14 cellular contexts compared by ENCODE assay signal in the genomic region with DNA sequence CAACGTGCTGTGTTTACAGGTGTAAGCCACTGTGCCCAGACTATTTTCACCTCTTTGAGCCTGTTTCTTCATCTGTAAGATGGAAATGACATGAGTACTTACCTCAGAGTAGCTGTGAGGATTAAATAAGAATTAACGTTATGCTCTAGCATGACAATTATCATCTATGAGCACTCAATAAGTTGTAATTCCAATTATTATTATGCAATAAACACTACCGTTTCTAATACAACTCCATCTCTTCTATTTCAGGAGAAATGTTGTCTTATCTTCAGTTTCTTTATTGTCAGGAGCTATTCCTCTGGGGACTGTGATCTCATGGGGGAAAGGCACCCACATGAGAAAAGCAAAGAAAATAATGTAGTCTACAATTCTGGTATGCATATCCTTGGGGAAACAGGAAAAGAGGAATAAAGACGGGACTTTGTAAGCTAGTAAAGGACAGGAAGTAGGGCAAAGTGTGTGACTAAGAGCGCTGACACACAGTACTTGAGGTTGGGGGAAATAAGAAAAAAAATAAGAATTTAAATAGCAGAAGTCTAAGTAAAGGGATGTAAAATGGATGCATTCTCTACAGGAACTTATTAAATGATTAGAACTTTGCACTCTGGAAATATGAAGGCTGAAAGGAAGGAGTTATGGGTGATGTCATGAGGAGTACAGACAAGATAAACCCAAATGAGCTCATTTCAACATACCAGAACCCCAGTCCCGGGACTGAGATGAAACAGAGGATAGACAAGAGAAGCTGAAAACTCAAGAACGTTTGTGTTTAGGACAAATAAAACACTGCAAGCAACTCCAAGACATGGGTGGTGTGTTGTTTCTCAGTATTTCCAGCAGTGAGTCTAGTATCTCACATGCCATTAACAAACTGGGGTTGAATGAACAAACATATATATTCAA. TPM values are rescaled to one million over a fixed set of nuclear protein-coding genes. Genes with fewer than 3 reads are reported as not detected.
A peak's percentile ranks its signal among the peaks of the same experiment; 100 is the strongest.
DNase-seq lines count a peak whose midpoint lies in the region; ATAC-seq and TF ChIP-seq lines count a peak whose summit lies in the region.
"Had no signal": no experiment of that assay in that cellular context is flagged by ENCODE, and none has a peak within 500 bp of the region (broad histone marks: within the 10 kb centered on the region; RNA-seq: fewer than 3 reads in every experiment).

No MANE protein-coding gene starts in this region.

- H3K9me3 ChIP-seq in right atrium auricular region = peaks cover 0 to 15% of the 10 kb centered on the region in 2 donors
- H3K9me3 ChIP-seq in smooth muscle cell (replicated peaks; ENCODE audit: low read depth) = peaks cover 7% of the 10 kb centered on the region

- H3K36me3 ChIP-seq in right atrium auricular region (no peaks in the 10 kb centered on the region), smooth muscle cell (ENCODE audit: low read depth) (no peaks in the 10 kb centered on the region)
- H3K36me3 ChIP-seq: tibial artery had no signal

- no peak for TF ChIP-seq CTCF in right atrium auricular region (IDR thresholded peaks at IDR 0.05)
- no peak for TF ChIP-seq CTCF in fibroblast of pulmonary artery (IDR thresholded peaks at IDR 0.05; ENCODE audit: low read length, missing control alignments)
- no peak for TF ChIP-seq CTCF in smooth muscle cell (IDR thresholded peaks at IDR 0.05; ENCODE audit: borderline replicate concordance, insufficient read depth, poor library complexity, severe bottlenecking)

- peak overlapping the region; percentile 56 for H2AFZ ChIP-seq in smooth muscle cell (ENCODE audit: low read depth)

- H3K4me3 ChIP-seq in right atrium auricular region (no peak overlapping the region), fibroblast of pulmonary artery (replicated peaks; ENCODE audit: low read depth, low read length) (no peak overlapping the region), smooth muscle cell (peak overlapping the region; percentile 2)
- H3K4me3 ChIP-seq: tibial artery had no signal

- H3K4me1 ChIP-seq in right atrium auricular region (peaks cover 0 to 7% of the 10 kb centered on the region in 2 donors), smooth muscle cell (ENCODE audit: low read depth) (peaks cover 8% of the 10 kb centered on the region)
- H3K4me1 ChIP-seq: tibial artery had no signal

- DNase-seq in Right ventricle myocardium superior (no peak), right atrium auricular region (ENCODE audit: low spot score) (no peak), SK-MEL-5 (ENCODE audit: low read depth, low spot score) (peak; percentile 44), fibroblast of pulmonary artery (ENCODE audit: low read depth) (peak; percentile 52), smooth muscle cell (lab: John Stamatoyannopoulos, UW; ENCODE audit: unreplicated experiment) (no peak)
- DNase-seq: activated naive CD8-positive, alpha-beta T cell treated with anti-CD3 and anti-CD28 coated beads for 36 hours; DND-41; NCI-H1436 treated with DMSO at 0.1 percent for 48 hours; T-helper 17 cell; tibial artery had no signal

- H3K27me3 ChIP-seq in right atrium auricular region (no peaks in the 10 kb centered on the region), smooth muscle cell (ENCODE audit: low read depth) (no peaks in the 10 kb centered on the region)
- H3K27me3 ChIP-seq: tibial artery had no signal

- 38% methylated on average over 7 of the region's 7 CpGs for WGBS in smooth muscle cell (ENCODE audit: low lambda C conversion rate)

- H3F3A ChIP-seq in smooth muscle cell (ENCODE audit: low read depth) = peaks cover 4% of the 10 kb centered on the region

- ATAC-seq in Right ventricle myocardium superior (ENCODE audit: poor library complexity) (peak; percentile 34), HG02763 (IDR thresholded peaks at IDR 0.05; ENCODE audit: unreplicated experiment) (no peak), esophagus mucosa (no peak), GM21423 (IDR thresholded peaks at IDR 0.05; ENCODE audit: unreplicated experiment) (no peak)
- ATAC-seq: sciatic nerve, T-helper 17 cell had no signal

- intact Hi-C loops in Right ventricle myocardium superior (cut with DNase I) = no loop called here

- H3K27ac ChIP-seq in right atrium auricular region (no peak overlapping the region), smooth muscle cell (ENCODE audit: low read depth) (peak overlapping the region; percentile 85)
- H3K27ac ChIP-seq: tibial artery had no signal

- H4K20me1 ChIP-seq in smooth muscle cell (ENCODE audit: low read depth) = no peaks in the 10 kb centered on the region

- peaks cover 45% of the 10 kb centered on the region for H3K79me2 ChIP-seq in smooth muscle cell (ENCODE audit: low read depth)

- in situ Hi-C loops in SK-MEL-5 (cut with HindIII; ENCODE audit: low pct_unique_long_range_greater_than_20kb, low sequenced_read_pairs) = no loop called here

- peak overlapping the region; percentile 59 for H3K9ac ChIP-seq in smooth muscle cell (ENCODE audit: low read depth)

- peak overlapping the region; percentile 69 for H3K4me2 ChIP-seq in smooth muscle cell

RNA-seq across cellular contexts. Expression of gene PHC2, which starts 9.8 kb away (rescaled TPM):
- total RNA-seq in Right ventricle myocardium superior (105 TPM), right atrium auricular region (100 to 1,000 TPM in 1 of 2 donors, 10 to 100 TPM in 1; 98.4 to 144 TPM), smooth muscle cell (42.4 and 54.9 TPM in 2 replicates), esophagus mucosa (28.6 TPM)
- total RNA-seq in SK-MEL-5 (2014; rRNA removed; shearing (Covaris generic)) = 61.2 and 61.7 TPM in 2 replicates
- 96.0 and 130 TPM in 2 replicates for polyA plus RNA-seq in SK-MEL-5 (2015; cell fraction: cytosol; rRNA removed)
- polyA plus RNA-seq in SK-MEL-5 (2015; cell fraction: nucleus; rRNA removed) = 49.0 and 70.1 TPM in 2 replicates
- polyA plus RNA-seq in smooth muscle cell = 90.9 and 109 TPM in 2 replicates

RNA-seq across cellular contexts. Expression of gene ZSCAN20, which starts 51.3 kb away (rescaled TPM):
- total RNA-seq in Right ventricle myocardium superior = 4.4 TPM
- total RNA-seq in right atrium auricular region = 1 to 10 TPM; 4.7 to 7.3 TPM
- total RNA-seq in SK-MEL-5 (2014; rRNA removed; shearing (Covaris generic)) = 4.9 and 5.1 TPM in 2 replicates
- polyA plus RNA-seq in SK-MEL-5 (2015; cell fraction: cytosol; rRNA removed) = 1.6 and 1.9 TPM in 2 replicates
- 6.3 and 7.5 TPM in 2 replicates for polyA plus RNA-seq in SK-MEL-5 (2015; cell fraction: nucleus; rRNA removed)
- 3.8 and 9.0 TPM in 2 replicates for total RNA-seq in smooth muscle cell
- 0.84 and 2.3 TPM in 2 replicates for polyA plus RNA-seq in smooth muscle cell
- 2.4 TPM for total RNA-seq in esophagus mucosa

Comparison
In these comparisons a context has a peak if more than half of its experiments do, and no peak if none do; other contexts are left out.
1. DNase-seq: peak in SK-MEL-5 (single experiment) and fibroblast of pulmonary artery (single experiment); none in Right ventricle myocardium superior (single experiment), right atrium auricular region (single experiment) and smooth muscle cell (single experiment).